ENCODE assay signal across 17 cellular contexts in the genomic region with DNA sequence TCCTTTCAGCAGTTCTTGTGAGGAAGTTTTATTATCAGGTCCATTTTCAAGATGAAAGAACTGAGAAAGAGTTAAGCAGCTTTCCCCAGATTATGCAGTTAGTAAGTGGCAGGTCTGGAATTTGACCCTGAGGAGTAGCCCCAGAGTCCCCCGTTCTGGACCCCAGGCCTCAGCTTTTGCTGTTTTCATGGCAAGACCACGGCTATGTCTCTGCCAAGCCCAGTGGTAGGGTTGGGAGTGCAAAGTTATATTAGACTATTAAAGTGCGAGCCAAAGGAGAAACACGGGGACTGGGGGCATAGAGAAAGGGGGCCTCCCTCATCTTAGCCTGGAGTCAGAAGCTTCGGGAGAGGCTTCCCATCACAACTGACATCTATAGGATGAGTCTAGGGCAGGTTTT. TPM values are rescaled to one million over a fixed set of nuclear protein-coding genes. Genes with fewer than 3 reads are reported as not detected.
"Had no signal": no experiment of that assay in that cellular context is flagged by ENCODE, and none has a peak within 500 bp of the region (broad histone marks: within the 10 kb centered on the region; RNA-seq: fewer than 3 reads in every experiment).

No MANE protein-coding gene starts in this region.

- H3K27ac ChIP-seq: body of pancreas, foreskin keratinocyte, right lobe of liver, vagina had no signal

- H3K4me3 Mint-ChIP-seq: activated CD8-positive, alpha-beta T cell treated with anti-CD3 and anti-CD28 coated beads, Interleukin-2, amount 10 ng/mL, durations not matched to agents 7 days and 5 days; activated naive CD8-positive, alpha-beta T cell had no signal

- ATAC-seq: activated CD8-positive, alpha-beta T cell treated with anti-CD3 and anti-CD28 coated beads, Interleukin-2, amount 10 ng/mL, durations not matched to agents 7 days and 5 days; body of pancreas; foreskin keratinocyte; right lobe of liver had no signal

- H3K9me3 ChIP-seq: body of pancreas, right lobe of liver, SK-N-SH, vagina had no signal

- H3K27me3 Mint-ChIP-seq: activated naive CD8-positive, alpha-beta T cell had no signal

- H3K4me3 ChIP-seq: body of pancreas, right lobe of liver, vagina had no signal

- H3K36me3 ChIP-seq: right lobe of liver had no signal

- H3K27ac Mint-ChIP-seq: activated CD8-positive, alpha-beta T cell treated with anti-CD3 and anti-CD28 coated beads, Interleukin-2, amount 10 ng/mL, durations not matched to agents 7 days and 5 days; activated naive CD8-positive, alpha-beta T cell had no signal

- DNase-seq: activated CD8-positive, alpha-beta T cell treated with anti-CD3 and anti-CD28 coated beads, Interleukin-2, amount 10 ng/mL, durations not matched to agents 7 days and 5 days; activated gamma-delta T cell; amygdala; central memory CD4-positive, alpha-beta T cell; effector memory CD4-positive, alpha-beta T cell; foreskin keratinocyte; kidney glomerular epithelial cell; SK-N-SH; stimulated activated CD4-positive, alpha-beta T cell treated with anti-CD3 and anti-CD28 coated beads, Interleukin-1b, Interleukin-23, amount 100 ng/mL, for 48 hours; T-helper 1 cell; T1000 had no signal

- H3K36me3 Mint-ChIP-seq: activated naive CD8-positive, alpha-beta T cell had no signal

- H3K4me1 ChIP-seq: body of pancreas, foreskin keratinocyte had no signal

- H3K27me3 ChIP-seq: body of pancreas, foreskin keratinocyte, right lobe of liver, vagina had no signal

RNA-seq across cellular contexts. Expression of gene ORM1, which starts 19.3 kb away (rescaled TPM):
- total RNA-seq: activated CD8-positive, alpha-beta T cell treated with anti-CD3 and anti-CD28 coated beads, Interleukin-2, amount 10 ng/mL, durations not matched to agents 7 days and 5 days; foreskin keratinocyte; pulmonary artery endothelial cell; vagina had no signal
- polyA plus RNA-seq: foreskin keratinocyte, neural cell, SK-N-SH had no signal

RNA-seq across cellular contexts. Expression of gene ORM2, which starts 26.1 kb away (rescaled TPM):
- total RNA-seq: activated CD8-positive, alpha-beta T cell treated with anti-CD3 and anti-CD28 coated beads, Interleukin-2, amount 10 ng/mL, durations not matched to agents 7 days and 5 days; body of pancreas; foreskin keratinocyte; pulmonary artery endothelial cell; vagina had no signal
- polyA plus RNA-seq: foreskin keratinocyte, neural cell, SK-N-SH had no signal
